Comparison of ENCODE assay signal across 16 cellular contexts in the genomic region with DNA sequence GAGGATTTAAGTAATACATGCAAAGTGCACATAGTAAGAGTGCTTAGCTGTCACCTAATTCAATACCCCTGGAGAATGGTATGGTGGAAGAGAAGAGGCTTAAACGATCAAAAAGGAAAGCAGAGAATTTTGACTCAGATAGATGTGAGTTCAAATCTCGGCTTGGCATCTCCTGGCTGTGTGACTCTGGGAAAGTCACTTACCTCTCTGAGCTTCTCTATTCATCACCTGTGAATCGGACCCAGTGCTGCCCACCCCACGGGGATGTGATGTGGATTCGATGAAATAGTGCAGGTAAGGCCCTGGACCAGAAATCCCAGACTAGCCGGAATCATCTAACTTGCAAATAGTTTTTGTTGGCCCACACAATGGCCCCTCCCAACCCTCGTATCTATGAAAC.
"Had no signal": no experiment of that assay in that cellular context is flagged by ENCODE, and none has a peak within 500 bp of the region (broad histone marks: within the 10 kb centered on the region; RNA-seq: fewer than 3 reads in every experiment).

No MANE protein-coding gene starts in this region.

- H3K27ac ChIP-seq: brain microvascular endothelial cell, prostate gland, transverse colon had no signal

- H3K4me3 Mint-ChIP-seq: activated naive CD8-positive, alpha-beta T cell treated with anti-CD3 and anti-CD28 coated beads, Interleukin-2, amount 10 ng/mL, durations not matched to agents 7 days and 5 days had no signal

- H3K27me3 Mint-ChIP-seq: activated T-helper 17 cell treated with anti-CD3 and anti-CD28 coated beads, Interleukin-2, amount 50 U/mL, for 72 hours had no signal

- DNase-seq: activated naive CD8-positive, alpha-beta T cell treated with anti-CD3 and anti-CD28 coated beads, Interleukin-2, amount 10 ng/mL, durations not matched to agents 7 days and 5 days; activated T-cell treated with anti-CD3 and anti-CD28 coated beads for 4 hours; brain microvascular endothelial cell; cortex of kidney; effector CD4-positive, alpha-beta T cell; foreskin fibroblast; glutamatergic neuron; hypothalamus; left ventricle myocardium superior; mesenchymal stem cell; nephron progenitor cell; stimulated activated naive CD8-positive, alpha-beta T cell treated with anti-CD3 and anti-CD28 coated beads, Interleukin-15, Interleukin-2, amounts not matched to agents 100 U/mL and 50 U/mL, for 24 hours; transverse colon had no signal

- H3K9me3 ChIP-seq: prostate gland, transverse colon had no signal

- H3K27ac Mint-ChIP-seq: activated naive CD8-positive, alpha-beta T cell treated with anti-CD3 and anti-CD28 coated beads, Interleukin-2, amount 10 ng/mL, durations not matched to agents 7 days and 5 days; activated T-helper 17 cell treated with anti-CD3 and anti-CD28 coated beads, Interleukin-2, amount 50 U/mL, for 72 hours; nephron progenitor cell had no signal

- H3K36me3 ChIP-seq: brain microvascular endothelial cell, prostate gland, transverse colon had no signal

- H3K9me3 Mint-ChIP-seq: activated naive CD8-positive, alpha-beta T cell treated with anti-CD3 and anti-CD28 coated beads, Interleukin-2, amount 10 ng/mL, durations not matched to agents 7 days and 5 days; activated T-helper 17 cell treated with anti-CD3 and anti-CD28 coated beads, Interleukin-2, amount 50 U/mL, for 72 hours; nephron progenitor cell had no signal

- H3K4me1 ChIP-seq: prostate gland had no signal

- ATAC-seq: activated T-helper 17 cell treated with anti-CD3 and anti-CD28 coated beads, Interleukin-2, amount 50 U/mL, for 72 hours; left ventricle myocardium superior; sciatic nerve; stimulated activated naive CD8-positive, alpha-beta T cell treated with anti-CD3 and anti-CD28 coated beads, Interleukin-15, Interleukin-2, amounts not matched to agents 100 U/mL and 50 U/mL, for 24 hours had no signal

- H3K4me3 ChIP-seq: prostate gland, transverse colon had no signal

- H3K27me3 ChIP-seq: brain microvascular endothelial cell, transverse colon had no signal
